ENCODE assay signal across 1 cellular context in the genomic region with DNA sequence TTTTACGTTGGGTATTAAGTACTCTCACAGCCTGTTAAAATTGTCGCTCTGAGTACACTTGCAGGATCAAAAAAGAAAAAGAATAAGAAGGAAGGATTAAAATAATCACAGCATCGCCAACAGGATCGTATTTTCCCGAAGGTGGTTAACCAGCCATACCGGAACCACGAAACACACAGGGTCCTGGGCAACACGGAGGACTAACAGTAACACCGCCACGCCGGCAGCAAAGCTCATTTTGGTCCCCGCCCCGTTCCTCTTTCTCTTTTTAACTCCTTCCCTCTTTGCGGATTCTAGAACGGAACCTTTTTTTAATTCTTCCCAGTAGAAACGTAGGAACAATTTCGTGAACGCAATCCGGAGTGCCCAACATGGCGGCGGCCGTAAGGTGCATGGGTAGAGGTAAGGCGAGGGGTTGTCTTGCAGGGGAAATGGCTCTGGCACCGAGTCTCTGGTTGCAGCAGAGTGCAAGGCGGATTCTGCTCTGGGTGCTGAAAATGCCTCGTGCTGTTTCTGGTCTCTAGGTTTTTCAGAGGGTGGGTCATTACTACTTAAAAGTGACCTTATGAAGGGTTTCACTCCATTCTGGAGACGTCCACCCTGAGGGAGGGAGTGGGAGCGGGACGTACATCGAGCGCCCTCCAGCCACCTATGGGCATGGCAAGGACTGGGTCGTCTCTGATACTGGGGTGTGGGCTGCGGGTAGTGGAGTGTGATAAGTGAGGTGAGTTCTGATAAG.
A peak's percentile ranks its signal among the peaks of the same experiment; 100 is the strongest.
TF ChIP-seq lines count a peak whose summit lies in the region.

A gene (plus strand): TSS at position 353 of the 739 bp plus-strand sequence. CDS start 19 bp downstream, at position 372.

TF ChIP-seq in HepG2, 621 proteins besides CTCF, POLR2A, EP300 and RAD21 (continued from another document and continues in another):
- TF ChIP-seq, protein P1, sequence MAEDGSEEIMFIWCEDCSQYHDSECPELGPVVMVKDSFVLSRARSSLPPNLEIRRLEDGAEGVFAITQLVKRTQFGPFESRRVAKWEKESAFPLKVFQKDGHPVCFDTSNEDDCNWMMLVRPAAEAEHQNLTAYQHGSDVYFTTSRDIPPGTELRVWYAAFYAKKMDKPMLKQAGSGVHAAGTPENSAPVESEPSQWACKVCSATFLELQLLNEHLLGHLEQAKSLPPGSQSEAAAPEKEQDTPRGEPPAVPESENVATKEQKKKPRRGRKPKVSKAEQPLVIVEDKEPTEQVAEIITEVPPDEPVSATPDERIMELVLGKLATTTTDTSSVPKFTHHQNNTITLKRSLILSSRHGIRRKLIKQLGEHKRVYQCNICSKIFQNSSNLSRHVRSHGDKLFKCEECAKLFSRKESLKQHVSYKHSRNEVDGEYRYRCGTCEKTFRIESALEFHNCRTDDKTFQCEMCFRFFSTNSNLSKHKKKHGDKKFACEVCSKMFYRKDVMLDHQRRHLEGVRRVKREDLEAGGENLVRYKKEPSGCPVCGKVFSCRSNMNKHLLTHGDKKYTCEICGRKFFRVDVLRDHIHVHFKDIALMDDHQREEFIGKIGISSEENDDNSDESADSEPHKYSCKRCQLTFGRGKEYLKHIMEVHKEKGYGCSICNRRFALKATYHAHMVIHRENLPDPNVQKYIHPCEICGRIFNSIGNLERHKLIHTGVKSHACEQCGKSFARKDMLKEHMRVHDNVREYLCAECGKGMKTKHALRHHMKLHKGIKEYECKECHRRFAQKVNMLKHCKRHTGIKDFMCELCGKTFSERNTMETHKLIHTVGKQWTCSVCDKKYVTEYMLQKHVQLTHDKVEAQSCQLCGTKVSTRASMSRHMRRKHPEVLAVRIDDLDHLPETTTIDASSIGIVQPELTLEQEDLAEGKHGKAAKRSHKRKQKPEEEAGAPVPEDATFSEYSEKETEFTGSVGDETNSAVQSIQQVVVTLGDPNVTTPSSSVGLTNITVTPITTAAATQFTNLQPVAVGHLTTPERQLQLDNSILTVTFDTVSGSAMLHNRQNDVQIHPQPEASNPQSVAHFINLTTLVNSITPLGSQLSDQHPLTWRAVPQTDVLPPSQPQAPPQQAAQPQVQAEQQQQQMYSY (CRISPR knock-in tag; IDR thresholded peaks at IDR 0.05): 0 out of 2 replicates have a peak, but pooled peaks have one; percentile 44
- TF ChIP-seq ZNF619 (CRISPR knock-in tag; IDR thresholded peaks at IDR 0.05): peak; percentile 79
- peak; percentile 51; the same call in 1 of the 2 replicates for TF ChIP-seq ZNF773 (CRISPR knock-in tag; IDR thresholded peaks at IDR 0.05; ENCODE audit: borderline replicate concordance)
- no peak; the same call in 1 of the 2 replicates for TF ChIP-seq KLF11 (CRISPR knock-in tag; IDR thresholded peaks at IDR 0.05)
- TF ChIP-seq ZNF616 (CRISPR knock-in tag; IDR thresholded peaks at IDR 0.05; ENCODE audit: low read depth): no peak
- TF ChIP-seq, protein P2, sequence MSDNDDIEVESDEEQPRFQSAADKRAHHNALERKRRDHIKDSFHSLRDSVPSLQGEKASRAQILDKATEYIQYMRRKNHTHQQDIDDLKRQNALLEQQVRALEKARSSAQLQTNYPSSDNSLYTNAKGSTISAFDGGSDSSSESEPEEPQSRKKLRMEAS (IDR thresholded peaks at IDR 0.05): peak; percentile 87
- no peak for TF ChIP-seq NR2F1 (CRISPR knock-in tag; IDR thresholded peaks at IDR 0.05)
- TF ChIP-seq ZNF772 (CRISPR knock-in tag; IDR thresholded peaks at IDR 0.05): peak; percentile 80
- no peak for TF ChIP-seq ZFP36L1 (CRISPR knock-in tag; IDR thresholded peaks at IDR 0.05)
- TF ChIP-seq DNMT1 (CRISPR knock-in tag; IDR thresholded peaks at IDR 0.05): no peak
- TF ChIP-seq GTF3A (CRISPR knock-in tag; conservative IDR thresholded peaks at IDR 0.05): no peak
- TF ChIP-seq PHF21A (CRISPR knock-in tag; IDR thresholded peaks at IDR 0.05): peak; percentile 88
- TF ChIP-seq ZSCAN9 (CRISPR knock-in tag; IDR thresholded peaks at IDR 0.05; ENCODE audit: borderline replicate concordance): peak; percentile 88
- TF ChIP-seq, protein P3, sequence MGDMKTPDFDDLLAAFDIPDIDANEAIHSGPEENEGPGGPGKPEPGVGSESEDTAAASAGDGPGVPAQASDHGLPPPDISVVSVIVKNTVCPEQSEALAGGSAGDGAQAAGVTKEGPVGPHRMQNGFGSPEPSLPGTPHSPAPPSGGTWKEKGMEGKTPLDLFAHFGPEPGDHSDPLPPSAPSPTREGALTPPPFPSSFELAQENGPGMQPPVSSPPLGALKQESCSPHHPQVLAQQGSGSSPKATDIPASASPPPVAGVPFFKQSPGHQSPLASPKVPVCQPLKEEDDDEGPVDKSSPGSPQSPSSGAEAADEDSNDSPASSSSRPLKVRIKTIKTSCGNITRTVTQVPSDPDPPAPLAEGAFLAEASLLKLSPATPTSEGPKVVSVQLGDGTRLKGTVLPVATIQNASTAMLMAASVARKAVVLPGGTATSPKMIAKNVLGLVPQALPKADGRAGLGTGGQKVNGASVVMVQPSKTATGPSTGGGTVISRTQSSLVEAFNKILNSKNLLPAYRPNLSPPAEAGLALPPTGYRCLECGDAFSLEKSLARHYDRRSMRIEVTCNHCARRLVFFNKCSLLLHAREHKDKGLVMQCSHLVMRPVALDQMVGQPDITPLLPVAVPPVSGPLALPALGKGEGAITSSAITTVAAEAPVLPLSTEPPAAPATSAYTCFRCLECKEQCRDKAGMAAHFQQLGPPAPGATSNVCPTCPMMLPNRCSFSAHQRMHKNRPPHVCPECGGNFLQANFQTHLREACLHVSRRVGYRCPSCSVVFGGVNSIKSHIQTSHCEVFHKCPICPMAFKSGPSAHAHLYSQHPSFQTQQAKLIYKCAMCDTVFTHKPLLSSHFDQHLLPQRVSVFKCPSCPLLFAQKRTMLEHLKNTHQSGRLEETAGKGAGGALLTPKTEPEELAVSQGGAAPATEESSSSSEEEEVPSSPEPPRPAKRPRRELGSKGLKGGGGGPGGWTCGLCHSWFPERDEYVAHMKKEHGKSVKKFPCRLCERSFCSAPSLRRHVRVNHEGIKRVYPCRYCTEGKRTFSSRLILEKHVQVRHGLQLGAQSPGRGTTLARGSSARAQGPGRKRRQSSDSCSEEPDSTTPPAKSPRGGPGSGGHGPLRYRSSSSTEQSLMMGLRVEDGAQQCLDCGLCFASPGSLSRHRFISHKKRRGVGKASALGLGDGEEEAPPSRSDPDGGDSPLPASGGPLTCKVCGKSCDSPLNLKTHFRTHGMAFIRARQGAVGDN (CRISPR knock-in tag; IDR thresholded peaks at IDR 0.05): peak; percentile 63
- no peak for TF ChIP-seq TRIM24 (CRISPR knock-in tag; IDR thresholded peaks at IDR 0.05)
- TF ChIP-seq, protein P4, sequence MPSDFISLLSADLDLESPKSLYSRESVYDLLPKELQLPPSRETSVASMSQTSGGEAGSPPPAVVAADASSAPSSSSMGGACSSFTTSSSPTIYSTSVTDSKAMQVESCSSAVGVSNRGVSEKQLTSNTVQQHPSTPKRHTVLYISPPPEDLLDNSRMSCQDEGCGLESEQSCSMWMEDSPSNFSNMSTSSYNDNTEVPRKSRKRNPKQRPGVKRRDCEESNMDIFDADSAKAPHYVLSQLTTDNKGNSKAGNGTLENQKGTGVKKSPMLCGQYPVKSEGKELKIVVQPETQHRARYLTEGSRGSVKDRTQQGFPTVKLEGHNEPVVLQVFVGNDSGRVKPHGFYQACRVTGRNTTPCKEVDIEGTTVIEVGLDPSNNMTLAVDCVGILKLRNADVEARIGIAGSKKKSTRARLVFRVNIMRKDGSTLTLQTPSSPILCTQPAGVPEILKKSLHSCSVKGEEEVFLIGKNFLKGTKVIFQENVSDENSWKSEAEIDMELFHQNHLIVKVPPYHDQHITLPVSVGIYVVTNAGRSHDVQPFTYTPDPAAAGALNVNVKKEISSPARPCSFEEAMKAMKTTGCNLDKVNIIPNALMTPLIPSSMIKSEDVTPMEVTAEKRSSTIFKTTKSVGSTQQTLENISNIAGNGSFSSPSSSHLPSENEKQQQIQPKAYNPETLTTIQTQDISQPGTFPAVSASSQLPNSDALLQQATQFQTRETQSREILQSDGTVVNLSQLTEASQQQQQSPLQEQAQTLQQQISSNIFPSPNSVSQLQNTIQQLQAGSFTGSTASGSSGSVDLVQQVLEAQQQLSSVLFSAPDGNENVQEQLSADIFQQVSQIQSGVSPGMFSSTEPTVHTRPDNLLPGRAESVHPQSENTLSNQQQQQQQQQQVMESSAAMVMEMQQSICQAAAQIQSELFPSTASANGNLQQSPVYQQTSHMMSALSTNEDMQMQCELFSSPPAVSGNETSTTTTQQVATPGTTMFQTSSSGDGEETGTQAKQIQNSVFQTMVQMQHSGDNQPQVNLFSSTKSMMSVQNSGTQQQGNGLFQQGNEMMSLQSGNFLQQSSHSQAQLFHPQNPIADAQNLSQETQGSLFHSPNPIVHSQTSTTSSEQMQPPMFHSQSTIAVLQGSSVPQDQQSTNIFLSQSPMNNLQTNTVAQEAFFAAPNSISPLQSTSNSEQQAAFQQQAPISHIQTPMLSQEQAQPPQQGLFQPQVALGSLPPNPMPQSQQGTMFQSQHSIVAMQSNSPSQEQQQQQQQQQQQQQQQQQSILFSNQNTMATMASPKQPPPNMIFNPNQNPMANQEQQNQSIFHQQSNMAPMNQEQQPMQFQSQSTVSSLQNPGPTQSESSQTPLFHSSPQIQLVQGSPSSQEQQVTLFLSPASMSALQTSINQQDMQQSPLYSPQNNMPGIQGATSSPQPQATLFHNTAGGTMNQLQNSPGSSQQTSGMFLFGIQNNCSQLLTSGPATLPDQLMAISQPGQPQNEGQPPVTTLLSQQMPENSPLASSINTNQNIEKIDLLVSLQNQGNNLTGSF (CRISPR knock-in tag; IDR thresholded peaks at IDR 0.05): no peak
- peak; percentile 53 for TF ChIP-seq HCFC1 (IDR thresholded peaks at IDR 0.05; ENCODE audit: low read depth, low read length)
- TF ChIP-seq, protein P5, sequence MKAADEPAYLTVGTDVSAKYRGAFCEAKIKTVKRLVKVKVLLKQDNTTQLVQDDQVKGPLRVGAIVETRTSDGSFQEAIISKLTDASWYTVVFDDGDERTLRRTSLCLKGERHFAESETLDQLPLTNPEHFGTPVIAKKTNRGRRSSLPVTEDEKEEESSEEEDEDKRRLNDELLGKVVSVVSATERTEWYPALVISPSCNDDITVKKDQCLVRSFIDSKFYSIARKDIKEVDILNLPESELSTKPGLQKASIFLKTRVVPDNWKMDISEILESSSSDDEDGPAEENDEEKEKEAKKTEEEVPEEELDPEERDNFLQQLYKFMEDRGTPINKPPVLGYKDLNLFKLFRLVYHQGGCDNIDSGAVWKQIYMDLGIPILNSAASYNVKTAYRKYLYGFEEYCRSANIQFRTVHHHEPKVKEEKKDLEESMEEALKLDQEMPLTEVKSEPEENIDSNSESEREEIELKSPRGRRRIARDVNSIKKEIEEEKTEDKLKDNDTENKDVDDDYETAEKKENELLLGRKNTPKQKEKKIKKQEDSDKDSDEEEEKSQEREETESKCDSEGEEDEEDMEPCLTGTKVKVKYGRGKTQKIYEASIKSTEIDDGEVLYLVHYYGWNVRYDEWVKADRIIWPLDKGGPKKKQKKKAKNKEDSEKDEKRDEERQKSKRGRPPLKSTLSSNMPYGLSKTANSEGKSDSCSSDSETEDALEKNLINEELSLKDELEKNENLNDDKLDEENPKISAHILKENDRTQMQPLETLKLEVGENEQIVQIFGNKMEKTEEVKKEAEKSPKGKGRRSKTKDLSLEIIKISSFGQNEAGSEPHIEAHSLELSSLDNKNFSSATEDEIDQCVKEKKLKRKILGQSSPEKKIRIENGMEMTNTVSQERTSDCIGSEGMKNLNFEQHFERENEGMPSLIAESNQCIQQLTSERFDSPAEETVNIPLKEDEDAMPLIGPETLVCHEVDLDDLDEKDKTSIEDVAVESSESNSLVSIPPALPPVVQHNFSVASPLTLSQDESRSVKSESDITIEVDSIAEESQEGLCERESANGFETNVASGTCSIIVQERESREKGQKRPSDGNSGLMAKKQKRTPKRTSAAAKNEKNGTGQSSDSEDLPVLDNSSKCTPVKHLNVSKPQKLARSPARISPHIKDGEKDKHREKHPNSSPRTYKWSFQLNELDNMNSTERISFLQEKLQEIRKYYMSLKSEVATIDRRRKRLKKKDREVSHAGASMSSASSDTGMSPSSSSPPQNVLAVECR (CRISPR knock-in tag; IDR thresholded peaks at IDR 0.05; ENCODE audit: borderline replicate concordance): peak; percentile 89
- TF ChIP-seq ZNF724P (CRISPR knock-in tag; IDR thresholded peaks at IDR 0.05; ENCODE audit: borderline replicate concordance): no peak
- no peak for TF ChIP-seq NR3C1 (CRISPR knock-in tag; IDR thresholded peaks at IDR 0.05)
- peak; percentile 92 for TF ChIP-seq SIN3B (IDR thresholded peaks at IDR 0.05; ENCODE audit: low read length)
- peak; percentile 98 for TF ChIP-seq DMAP1 (CRISPR knock-in tag; IDR thresholded peaks at IDR 0.05)
- peak; percentile 72; the same call in 1 of the 2 replicates for TF ChIP-seq SIX1 (CRISPR knock-in tag; IDR thresholded peaks at IDR 0.05; ENCODE audit: borderline replicate concordance)
- TF ChIP-seq SMARCE1 (IDR thresholded peaks at IDR 0.05; ENCODE audit: borderline replicate concordance): no peak
- no peak for TF ChIP-seq NR1H2 (CRISPR knock-in tag; IDR thresholded peaks at IDR 0.05; ENCODE audit: borderline replicate concordance, low read depth)
- peak; percentile 82; the same call in 1 of the 2 replicates for TF ChIP-seq ZNF205 (CRISPR knock-in tag; IDR thresholded peaks at IDR 0.05)
- TF ChIP-seq, protein P6, sequence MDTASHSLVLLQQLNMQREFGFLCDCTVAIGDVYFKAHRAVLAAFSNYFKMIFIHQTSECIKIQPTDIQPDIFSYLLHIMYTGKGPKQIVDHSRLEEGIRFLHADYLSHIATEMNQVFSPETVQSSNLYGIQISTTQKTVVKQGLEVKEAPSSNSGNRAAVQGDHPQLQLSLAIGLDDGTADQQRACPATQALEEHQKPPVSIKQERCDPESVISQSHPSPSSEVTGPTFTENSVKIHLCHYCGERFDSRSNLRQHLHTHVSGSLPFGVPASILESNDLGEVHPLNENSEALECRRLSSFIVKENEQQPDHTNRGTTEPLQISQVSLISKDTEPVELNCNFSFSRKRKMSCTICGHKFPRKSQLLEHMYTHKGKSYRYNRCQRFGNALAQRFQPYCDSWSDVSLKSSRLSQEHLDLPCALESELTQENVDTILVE (CRISPR knock-in tag; IDR thresholded peaks at IDR 0.05): peak; percentile 97
- 0 out of 2 replicates have a peak, but pooled peaks have one; percentile 67 for TF ChIP-seq ZNF570 (CRISPR knock-in tag; IDR thresholded peaks at IDR 0.05; ENCODE audit: borderline replicate concordance)
- TF ChIP-seq KLF12 (CRISPR knock-in tag; IDR thresholded peaks at IDR 0.05; ENCODE audit: borderline replicate concordance): 0 out of 2 replicates have a peak, but pooled peaks have one; percentile 39
- TF ChIP-seq, protein P7, sequence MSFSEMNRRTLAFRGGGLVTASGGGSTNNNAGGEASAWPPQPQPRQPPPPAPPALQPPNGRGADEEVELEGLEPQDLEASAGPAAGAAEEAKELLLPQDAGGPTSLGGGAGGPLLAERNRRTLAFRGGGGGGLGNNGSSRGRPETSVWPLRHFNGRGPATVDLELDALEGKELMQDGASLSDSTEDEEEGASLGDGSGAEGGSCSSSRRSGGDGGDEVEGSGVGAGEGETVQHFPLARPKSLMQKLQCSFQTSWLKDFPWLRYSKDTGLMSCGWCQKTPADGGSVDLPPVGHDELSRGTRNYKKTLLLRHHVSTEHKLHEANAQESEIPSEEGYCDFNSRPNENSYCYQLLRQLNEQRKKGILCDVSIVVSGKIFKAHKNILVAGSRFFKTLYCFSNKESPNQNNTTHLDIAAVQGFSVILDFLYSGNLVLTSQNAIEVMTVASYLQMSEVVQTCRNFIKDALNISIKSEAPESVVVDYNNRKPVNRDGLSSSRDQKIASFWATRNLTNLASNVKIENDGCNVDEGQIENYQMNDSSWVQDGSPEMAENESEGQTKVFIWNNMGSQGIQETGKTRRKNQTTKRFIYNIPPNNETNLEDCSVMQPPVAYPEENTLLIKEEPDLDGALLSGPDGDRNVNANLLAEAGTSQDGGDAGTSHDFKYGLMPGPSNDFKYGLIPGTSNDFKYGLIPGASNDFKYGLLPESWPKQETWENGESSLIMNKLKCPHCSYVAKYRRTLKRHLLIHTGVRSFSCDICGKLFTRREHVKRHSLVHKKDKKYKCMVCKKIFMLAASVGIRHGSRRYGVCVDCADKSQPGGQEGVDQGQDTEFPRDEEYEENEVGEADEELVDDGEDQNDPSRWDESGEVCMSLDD (CRISPR knock-in tag; IDR thresholded peaks at IDR 0.05; ENCODE audit: borderline replicate concordance): peak; percentile 35; the same call in 1 of the 2 replicates
- TF ChIP-seq SMYD3 (CRISPR knock-in tag; IDR thresholded peaks at IDR 0.05): peak; percentile 62; the same call in 1 of the 2 replicates
- TF ChIP-seq BORCS8-MEF2B (CRISPR knock-in tag; IDR thresholded peaks at IDR 0.05): peak; percentile 85
